Comparison of ENCODE assay signal across 7 cellular contexts in genomic region chr2:231199219-231199618, GRCh38. TPM values are rescaled to one million over a fixed set of nuclear protein-coding genes. Genes with fewer than 3 reads are reported as not detected.
DNase-seq lines count a peak whose midpoint lies in the region; ATAC-seq and TF ChIP-seq lines count a peak whose summit lies in the region.

No MANE protein-coding gene starts in this region.

- H3K4me1 Mint-ChIP-seq in H9: peaks cover 22 to 23% of the 10 kb centered on the region in 2 experiments
- peaks cover 15% of the 10 kb centered on the region for H3K4me1 Mint-ChIP-seq in T-helper 17 cell

- H3K4me1 ChIP-seq in H9 (ENCODE audit: insufficient read depth, low read length): no peaks in the 10 kb centered on the region
- peaks cover 14% of the 10 kb centered on the region for H3K4me1 ChIP-seq in smooth muscle cell (ENCODE audit: low read depth)

- H3K9me3 Mint-ChIP-seq in H9: peaks cover 3 to 8% of the 10 kb centered on the region in 2 experiments; a peak in 4 of 5 replicates

- H3T11ph ChIP-seq in H9 (ENCODE audit: low read length): no peak overlapping the region

- H3K9me3 ChIP-seq in H9 (ENCODE audit: control insufficient read depth, low read depth, low read length) (no peaks in the 10 kb centered on the region), T-helper 17 cell (ENCODE audit: control insufficient read depth, low read length, poor library complexity, severe bottlenecking) (no peaks in the 10 kb centered on the region), smooth muscle cell (replicated peaks; ENCODE audit: low read depth) (no peaks in the 10 kb centered on the region)

- no peak overlapping the region for H3K27ac ChIP-seq in H9 (ENCODE audit: insufficient read length, low read depth, low read length)
- peak overlapping the region; percentile 77 for H3K27ac ChIP-seq in smooth muscle cell (ENCODE audit: low read depth)

- H3K56ac ChIP-seq in H9 (ENCODE audit: insufficient read length, low read depth, low read length): no peak overlapping the region

- H3K36me3 ChIP-seq in smooth muscle cell (ENCODE audit: low read depth): no peaks in the 10 kb centered on the region

- peaks cover 22 to 29% (median 27%) of the 10 kb centered on the region in 3 experiments for H3K36me3 Mint-ChIP-seq in H9 (ENCODE audit: insufficient read depth in 1 of 3, low read depth in 3 of 3)
- peaks cover 2% of the 10 kb centered on the region for H3K36me3 Mint-ChIP-seq in T-helper 17 cell (ENCODE audit: low read depth)

- no peak overlapping the region for H2BK20ac ChIP-seq in H9 (ENCODE audit: low read depth, low read length, poor library complexity, severe bottlenecking)

- DNase-seq in H9: no peak
- no peak for DNase-seq in T-helper 17 cell
- DNase-seq in glomerular visceral epithelial cell (ENCODE audit: extremely low spot score): peak; percentile 37
- no peak for DNase-seq in smooth muscle cell (lab: John Stamatoyannopoulos, UW; ENCODE audit: unreplicated experiment)
- DNase-seq in activated CD4-positive, CD25-positive, alpha-beta regulatory T cell (lab: John Stamatoyannopoulos, UW): no peak
- no peak for DNase-seq in activated CD8-positive, alpha-beta memory T cell treated with anti-CD3 and anti-CD28 coated beads, Interleukin-2, amount 50 U/mL, for 4 hours

- no peak overlapping the region for H3K14ac ChIP-seq in H9 (ENCODE audit: insufficient read depth, low read length)

- H2AFZ ChIP-seq in H9 (ENCODE audit: low read length) (no peak overlapping the region), smooth muscle cell (ENCODE audit: low read depth) (peak overlapping the region; percentile 6)

- H2AK5ac ChIP-seq in H9 (ENCODE audit: insufficient read length, low read length): no peak overlapping the region

- peaks cover 3% of the 10 kb centered on the region for H3K23me2 ChIP-seq in H9 (ENCODE audit: insufficient read length, low read depth, low read length, poor library complexity, severe bottlenecking)

- TF ChIP-seq CTCF in H9 (conservative IDR thresholded peaks at IDR 0.05): no peak
- TF ChIP-seq CTCF in smooth muscle cell (IDR thresholded peaks at IDR 0.05; ENCODE audit: borderline replicate concordance, insufficient read depth, poor library complexity, severe bottlenecking): no peak

- peak overlapping the region; percentile 69 for H3K4me2 ChIP-seq in H9 (ENCODE audit: insufficient read depth, insufficient read length, low read length)
- peak overlapping the region; percentile 81 for H3K4me2 ChIP-seq in smooth muscle cell

- H2BK15ac ChIP-seq in H9 (ENCODE audit: low read depth, low read length): no peak overlapping the region

- H2BK12ac ChIP-seq in H9 (ENCODE audit: insufficient read length, low read depth, low read length): no peak overlapping the region

- no peak overlapping the region for H4K91ac ChIP-seq in H9 (ENCODE audit: insufficient read length, low read depth, low read length)

- ATAC-seq in T-helper 17 cell (no peak), GM19395 (IDR thresholded peaks at IDR 0.05; ENCODE audit: unreplicated experiment) (no peak)

- H3K9ac ChIP-seq in H9 (ENCODE audit: extremely low read depth, insufficient read length, low read length) (peak overlapping the region; percentile 23), smooth muscle cell (ENCODE audit: low read depth) (peak overlapping the region; percentile 43)

- H3K27me3 Mint-ChIP-seq in H9 (ENCODE audit: low read depth) (no peaks in the 10 kb centered on the region; the same call in 1 of the 2 replicates), T-helper 17 cell (peaks cover 31% of the 10 kb centered on the region)

- H3K18ac ChIP-seq in H9 (ENCODE audit: insufficient read length, low read depth, low read length): no peak overlapping the region

- H2BK120ac ChIP-seq in H9 (ENCODE audit: low read depth, low read length, poor library complexity, severe bottlenecking): no peak overlapping the region

- H3K4ac ChIP-seq in H9 (ENCODE audit: low read depth, low read length): no peak overlapping the region

- WGBS in H9 (ENCODE audit: extremely low coverage, insufficient read length, low lambda C conversion rate): no CpG with 5 or more reads among the region's 5 CpGs
- 14% methylated on average over 5 of the region's 5 CpGs for WGBS in smooth muscle cell (ENCODE audit: low lambda C conversion rate)

- H3K27me3 ChIP-seq in H9 (ENCODE audit: insufficient read depth, low read length) (no peaks in the 10 kb centered on the region), smooth muscle cell (ENCODE audit: low read depth) (no peaks in the 10 kb centered on the region)

- H3K79me2 ChIP-seq in H9 (ENCODE audit: insufficient read depth, low read length) (no peaks in the 10 kb centered on the region), smooth muscle cell (ENCODE audit: low read depth) (peaks cover 25% of the 10 kb centered on the region)

- peak overlapping the region; percentile 75 for H3K4me3 ChIP-seq in smooth muscle cell

- no peaks in the 10 kb centered on the region for H3K79me1 ChIP-seq in H9 (ENCODE audit: insufficient read depth, low read depth, low read length, poor library complexity, severe bottlenecking)

- no peaks in the 10 kb centered on the region for H4K20me1 ChIP-seq in H9 (ENCODE audit: control insufficient read depth, insufficient read depth, insufficient read length)
- H4K20me1 ChIP-seq in smooth muscle cell (ENCODE audit: low read depth): peaks cover 18% of the 10 kb centered on the region

- H3K4me3 Mint-ChIP-seq in H9 (peak overlapping the region; percentile 96), T-helper 17 cell (peak overlapping the region; percentile 87)

- no peak overlapping the region for H3K23ac ChIP-seq in H9 (ENCODE audit: insufficient read length, low read depth, low read length)

- H4K5ac ChIP-seq in H9 (ENCODE audit: insufficient read length, low read depth, low read length): no peak overlapping the region

- H3K27ac Mint-ChIP-seq in H9 (peak overlapping the region in 2 of 3 experiments; percentile 70 to 88; a peak in 1 of 7 replicates), T-helper 17 cell (peak overlapping the region; percentile 16)

- H4K8ac ChIP-seq in H9 (replicated peaks; ENCODE audit: insufficient read length, low read depth, low read length): no peak overlapping the region

- H3F3A ChIP-seq in smooth muscle cell (ENCODE audit: low read depth): peaks cover 5% of the 10 kb centered on the region

- no peak overlapping the region for H2BK5ac ChIP-seq in H9 (ENCODE audit: insufficient read length, low read length)

RNA-seq across cellular contexts. Expression of gene ARMC9, which starts 0.8 kb away (rescaled TPM):
- total RNA-seq in H9 (2021) (33.8 and 37.6 TPM in 2 replicates), T-helper 17 cell (under 1 TPM; 0.37 to 0.73 TPM), smooth muscle cell (34.7 and 38.6 TPM in 2 replicates)
- 42.9 and 51.0 TPM in 2 replicates for polyA plus RNA-seq in smooth muscle cell

Comparison
In these comparisons a context has a peak if more than half of its experiments do, and no peak if none do; other contexts are left out.
1. RNA of gene ARMC9, which starts 0.8 kb away (total RNA-seq): 33.8 to 37.6 TPM in H9 and 34.7 to 38.6 TPM in smooth muscle cell; 0.37 to 0.73 TPM in T-helper 17 cell; every median in the first group is over 10 times any median in the second.